ENCODE assay signal across 10 cellular contexts in the genomic region with DNA sequence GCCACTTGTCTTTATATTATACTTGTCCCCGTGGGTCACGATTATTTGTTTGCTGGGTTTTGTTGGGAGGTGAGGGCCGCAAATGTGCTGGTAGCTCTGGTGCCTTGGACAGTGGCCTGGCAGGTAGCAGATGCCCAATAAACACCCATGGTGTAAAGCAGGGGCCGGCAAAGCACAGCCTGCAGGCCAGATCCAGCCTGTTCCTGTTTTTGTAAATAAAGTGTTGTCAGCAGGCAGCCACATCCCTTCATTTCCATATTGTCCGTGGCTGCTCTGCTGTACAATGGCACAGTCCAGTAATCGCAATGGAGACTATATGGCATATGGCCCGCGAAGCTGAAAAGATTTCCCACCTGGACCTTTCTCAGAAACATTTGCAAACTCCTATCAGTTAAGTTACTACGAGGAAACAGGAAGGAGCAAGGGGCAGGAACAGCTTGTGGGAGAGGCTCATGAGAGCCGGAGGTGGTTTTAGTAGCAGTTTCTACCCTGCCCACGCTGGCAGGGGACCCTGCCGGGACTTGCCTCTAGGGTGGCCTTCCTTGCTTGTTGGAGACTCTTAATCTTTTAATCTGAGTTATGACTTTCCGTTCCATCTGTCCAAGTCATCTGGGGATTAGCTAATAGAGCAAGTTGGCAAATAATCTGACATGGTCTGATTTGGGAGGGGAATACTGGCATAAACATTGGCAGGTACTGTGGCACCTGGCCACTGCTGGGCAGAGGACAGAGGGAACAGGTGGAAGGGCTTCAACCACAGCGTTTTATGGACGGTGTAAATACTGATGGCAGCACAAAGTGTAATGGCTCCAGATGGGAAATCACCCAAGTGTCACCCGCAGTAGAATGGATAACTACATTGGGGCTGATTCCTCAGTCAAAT. TPM values are rescaled to one million over a fixed set of nuclear protein-coding genes. Genes with fewer than 3 reads are reported as not detected.
DNase-seq lines count a peak whose midpoint lies in the region; TF ChIP-seq lines count a peak whose summit lies in the region.
"Had no signal": no experiment of that assay in that cellular context is flagged by ENCODE, and none has a peak within 500 bp of the region (broad histone marks: within the 10 kb centered on the region; RNA-seq: fewer than 3 reads in every experiment).

No MANE protein-coding gene starts in this region.

- H3K4me2 ChIP-seq in neuronal stem cell (ENCODE audit: insufficient read depth, low read length, poor library complexity, severe bottlenecking) = no peak overlapping the region

- no peaks in the 10 kb centered on the region for H3K9me3 ChIP-seq in neuronal stem cell (replicated peaks in 1 of 2; ENCODE audit: control insufficient read depth in 2 of 2, insufficient read depth in 1 of 2, low read depth in 1 of 2, low read length in 2 of 2)

- H3K27ac ChIP-seq in brain microvascular endothelial cell (peak overlapping the region; percentile 82), neuronal stem cell (replicated peaks; ENCODE audit: low read length) (no peak overlapping the region)

- no peak overlapping the region for H2BK5ac ChIP-seq in neuronal stem cell (ENCODE audit: low read length)

- no peak overlapping the region for H3K4me3 ChIP-seq in LNCaP clone FGC (ENCODE audit: low read depth, low read length)
- H3K4me3 ChIP-seq in brain microvascular endothelial cell (ENCODE audit: low read depth, low read length) = no peak overlapping the region
- H3K4me3 ChIP-seq in neuronal stem cell (ENCODE audit: low read length in 2 of 2) = no peak overlapping the region
- no peak overlapping the region for H3K4me3 ChIP-seq in foreskin fibroblast (ENCODE audit: low read depth in 1 of 2, low read length in 2 of 2)

- TF ChIP-seq CTCF in LNCaP clone FGC (IDR thresholded peaks at IDR 0.05; ENCODE audit: control insufficient read depth, extremely low read depth, insufficient read depth) (no peak), brain microvascular endothelial cell (IDR thresholded peaks at IDR 0.05; ENCODE audit: low read depth, low read length, missing control alignments) (no peak), GM13976 (IDR thresholded peaks at IDR 0.05; ENCODE audit: borderline replicate concordance, control extremely low read depth, extremely low read depth, insufficient read depth, missing control alignments) (no peak), foreskin fibroblast (IDR thresholded peaks at IDR 0.05; ENCODE audit: low read depth, low read length) (no peak)

- no peak overlapping the region for H4K91ac ChIP-seq in neuronal stem cell (ENCODE audit: low read depth, low read length, poor library complexity)

- no CpG with 5 or more reads among the region's 16 CpGs for WGBS in neuronal stem cell (ENCODE audit: extremely low coverage in 2 of 2, insufficient read length in 2 of 2, insufficient replicate concordance in 1 of 2), 2 donors

- H2BK15ac ChIP-seq in neuronal stem cell (ENCODE audit: low read length) = no peak overlapping the region

- in situ Hi-C loops in brain microvascular endothelial cell (cut with HindIII; ENCODE audit: low pct_ligation_motif_present, low sequenced_read_pairs) (loop anchor here (25.0 kb wide), 1 partner anchor 936 kb away; a partner anchor contains a TSS), GM13976 (cut with MboI; ENCODE audit: low sequenced_read_pairs, unreplicated experiment) (loop anchor here (25.0 kb wide), 2 partner anchors 561 to 961 kb away; no protein-coding TSS in a partner anchor)

- DNase-seq in DMS 273 (lab: John Stamatoyannopoulos, UW; ENCODE audit: unreplicated experiment) (peak; percentile 94), LNCaP clone FGC (ENCODE audit: low read depth) (peak; percentile 50), brain microvascular endothelial cell (no peak), neuronal stem cell (ENCODE audit: low spot score) (no peak), COLO829 (ENCODE audit: low spot score) (no peak), SHP77 (lab: John Stamatoyannopoulos, UW) (no peak), GM13976 (ENCODE audit: low spot score) (no peak), foreskin fibroblast (no peak)
- DNase-seq: activated T-cell treated with anti-CD3 and anti-CD28 coated beads, Interleukin-2, amount 50 U/mL, for 1 hour; cortex of kidney had no signal

- peaks cover 2 to 16% of the 10 kb centered on the region in 2 donors for H3K4me1 ChIP-seq in neuronal stem cell (ENCODE audit: control insufficient read depth in 2 of 2, insufficient read depth in 1 of 2, low read depth in 1 of 2, low read length in 2 of 2)

- no peak overlapping the region for H2AK5ac ChIP-seq in neuronal stem cell (ENCODE audit: low read depth, low read length)

- peak overlapping the region; percentile 40 for H2AFZ ChIP-seq in neuronal stem cell (ENCODE audit: low read length)

- H3K4ac ChIP-seq in neuronal stem cell (ENCODE audit: low read length) = no peak overlapping the region

- no peak overlapping the region for H3K18ac ChIP-seq in neuronal stem cell (ENCODE audit: low read length)

- H2BK120ac ChIP-seq in neuronal stem cell (ENCODE audit: low read depth, low read length) = no peak overlapping the region

- H4K8ac ChIP-seq in neuronal stem cell (ENCODE audit: low read depth, low read length) = no peak overlapping the region

- peaks cover 5% of the 10 kb centered on the region for H3K79me1 ChIP-seq in neuronal stem cell (ENCODE audit: low read depth, low read length)

- no peak overlapping the region for H3K23ac ChIP-seq in neuronal stem cell (ENCODE audit: low read depth, low read length, poor library complexity)

- H3K9ac ChIP-seq in neuronal stem cell (ENCODE audit: low read depth, low read length, poor library complexity) = no peak overlapping the region

- H3K27me3 ChIP-seq in brain microvascular endothelial cell (replicated peaks) (no peaks in the 10 kb centered on the region), neuronal stem cell (ENCODE audit: control insufficient read depth in 3 of 3, insufficient read depth in 3 of 3, low read depth in 1 of 3, low read length in 3 of 3) (no peaks in the 10 kb centered on the region)

- no peaks in the 10 kb centered on the region for H3K36me3 ChIP-seq in brain microvascular endothelial cell (replicated peaks)
- no peaks in the 10 kb centered on the region for H3K36me3 ChIP-seq in neuronal stem cell (replicated peaks in 1 of 2; ENCODE audit: control insufficient read depth in 2 of 2, insufficient read depth in 2 of 2, low read length in 2 of 2)

- H3K14ac ChIP-seq in neuronal stem cell (ENCODE audit: low read length) = no peak overlapping the region

- H2BK12ac ChIP-seq in neuronal stem cell (ENCODE audit: low read length) = no peak overlapping the region

RNA-seq across cellular contexts. Expression of a gene that starts 19.6 kb away (rescaled TPM):
- polyA plus RNA-seq in neuronal stem cell (2013, experiment 1 of 2) = 4.4 TPM
- polyA plus RNA-seq in neuronal stem cell (2013, experiment 2 of 2) = 4.3 TPM

Comparison
In these comparisons a context has a peak if more than half of its experiments do, and no peak if none do; other contexts are left out.
1. DNase-seq: peak in DMS 273 (single experiment) and LNCaP clone FGC (single experiment); none in brain microvascular endothelial cell (single experiment), neuronal stem cell (single experiment), COLO829 (single experiment), SHP77 (0 of 2), GM13976 (single experiment) and foreskin fibroblast (0 of 2).